ENCODE assay signal across 23 cellular contexts in the genomic region with DNA sequence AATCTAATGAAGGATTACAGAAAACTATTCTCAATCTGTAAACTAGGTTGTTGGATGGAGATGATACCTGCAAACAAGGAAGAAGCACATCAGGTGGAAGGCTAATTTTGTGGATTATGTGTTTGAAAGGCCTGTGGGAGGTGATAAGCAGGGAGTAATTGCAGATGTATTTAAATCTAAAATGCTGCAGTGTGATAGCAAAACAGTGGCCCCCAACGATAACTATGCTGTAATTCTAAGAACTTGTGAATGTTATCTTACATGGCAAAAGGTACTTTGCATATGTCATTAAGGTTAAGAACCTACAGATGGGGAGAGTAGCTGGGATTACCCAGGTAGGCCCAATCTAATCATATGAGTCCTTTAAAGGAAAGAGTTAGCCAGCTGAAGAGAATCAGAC.
"Had no signal": no experiment of that assay in that cellular context is flagged by ENCODE, and none has a peak within 500 bp of the region (broad histone marks: within the 10 kb centered on the region; RNA-seq: fewer than 3 reads in every experiment).

No MANE protein-coding gene starts in this region.

- H3K27me3 Mint-ChIP-seq: activated CD8-positive, alpha-beta memory T cell treated with anti-CD3 and anti-CD28 coated beads, Interleukin-2, amount 10 ng/mL, durations not matched to agents 7 days and 5 days; activated naive CD8-positive, alpha-beta T cell treated with anti-CD3 and anti-CD28 coated beads, Interleukin-2, amount 50 U/mL, for 24 hours had no signal

- H3K9me3 Mint-ChIP-seq: activated naive CD8-positive, alpha-beta T cell treated with anti-CD3 and anti-CD28 coated beads, Interleukin-2, amount 50 U/mL, for 24 hours; activated T-cell treated with anti-CD3 and anti-CD28 coated beads, Interleukin-2, amount 50 U/mL, for 4 hours; WTC11 had no signal

- H3K27me3 ChIP-seq: ascending aorta, body of pancreas had no signal

- ATAC-seq: activated naive CD8-positive, alpha-beta T cell treated with anti-CD3 and anti-CD28 coated beads, Interleukin-2, amount 50 U/mL, for 24 hours; body of pancreas; WTC11 had no signal

- H3K4me3 Mint-ChIP-seq: activated CD8-positive, alpha-beta memory T cell treated with anti-CD3 and anti-CD28 coated beads, Interleukin-2, amount 10 ng/mL, durations not matched to agents 7 days and 5 days; activated naive CD8-positive, alpha-beta T cell treated with anti-CD3 and anti-CD28 coated beads, Interleukin-2, amount 50 U/mL, for 24 hours; activated T-cell treated with anti-CD3 and anti-CD28 coated beads, Interleukin-2, amount 50 U/mL, for 4 hours; WTC11 had no signal

- H3K36me3 Mint-ChIP-seq: WTC11 had no signal

- H3K4me3 ChIP-seq: ascending aorta, body of pancreas, coronary artery, PC-9 had no signal

- H3K4me1 ChIP-seq: ascending aorta, body of pancreas had no signal

- H3K27ac Mint-ChIP-seq: activated naive CD8-positive, alpha-beta T cell treated with anti-CD3 and anti-CD28 coated beads, Interleukin-2, amount 50 U/mL, for 24 hours; WTC11 had no signal

- H3K4me2 ChIP-seq: PC-9 had no signal

- H3K27ac ChIP-seq: ascending aorta, body of pancreas, coronary artery, PC-9 had no signal

- DNase-seq: activated CD4-positive, alpha-beta T cell treated with anti-CD3 and anti-CD28 coated beads, Interleukin-2, amount 50 U/mL, for 1 hour; activated CD4-positive, CD25-positive, alpha-beta regulatory T cell treated with anti-CD3 and anti-CD28 coated beads, Interleukin-2, amount 50 U/mL, for 72 hours; activated CD8-positive, alpha-beta memory T cell treated with anti-CD3 and anti-CD28 coated beads, Interleukin-2, amount 10 ng/mL, durations not matched to agents 7 days and 5 days; activated naive CD4-positive, alpha-beta T cell treated with anti-CD3 and anti-CD28 coated beads, Interleukin-2, amount 50 U/mL, for 16 hours; activated naive CD8-positive, alpha-beta T cell treated with anti-CD3 and anti-CD28 coated beads, Interleukin-2, amount 50 U/mL, for 24 hours; activated T-cell treated with anti-CD3 and anti-CD28 coated beads, Interleukin-2, amount 50 U/mL, for 4 hours; amniotic stem cell; body of pancreas; central memory CD4-positive, alpha-beta T cell; Kasumi-1; KBM-7; NCI-H1048; NCI-H1930; NCI-H2171; NCI-H2227 treated with DMSO at 0.1 percent for 48 hours; NCI-H446 treated with DMSO at 0.1 percent for 48 hours; NCI-H524 treated with DMSO at 0.1 percent for 48 hours; NCI-H748 treated with DMSO at 0.1 percent for 48 hours; SHP77 treated with DMSO at 0.1 percent for 48 hours had no signal

- H3K36me3 ChIP-seq: ascending aorta had no signal
